ENCODE assay signal across 1 cellular context in the genomic region with DNA sequence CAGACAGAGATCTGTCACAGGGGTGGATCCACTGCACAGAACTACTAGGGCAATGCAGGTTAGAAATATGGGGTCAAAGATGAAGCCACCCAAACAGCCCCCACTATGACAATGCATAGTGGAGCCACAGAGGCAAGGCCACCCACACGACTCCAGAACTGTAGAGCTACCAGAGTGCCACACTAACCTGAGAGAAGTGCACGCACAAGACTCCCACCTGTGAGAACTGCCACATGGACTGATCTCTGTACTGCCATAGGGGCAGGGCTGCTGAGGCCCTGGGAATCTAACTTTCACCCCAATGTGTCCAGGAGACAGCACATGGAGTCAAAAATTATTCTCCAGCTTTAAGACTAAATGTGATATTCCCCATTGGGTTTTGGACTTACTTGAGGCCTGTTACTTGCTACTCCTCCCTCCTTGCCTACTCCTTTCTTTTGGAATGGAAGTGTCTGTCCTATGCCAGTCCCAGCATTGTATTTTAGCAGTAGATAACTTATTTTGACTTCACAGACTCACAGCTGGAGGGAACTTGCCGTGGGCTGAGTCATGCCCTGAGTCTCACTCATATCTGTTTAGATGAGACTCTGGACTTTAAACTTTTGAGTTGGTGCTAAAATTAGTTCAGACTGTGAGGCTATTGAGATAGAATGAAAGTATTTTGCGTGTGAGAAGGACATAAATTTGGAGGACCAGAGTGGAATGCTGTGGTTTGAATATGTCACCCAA.
TF ChIP-seq lines count a peak whose summit lies in the region.

No MANE protein-coding gene starts in this region.

TF ChIP-seq in K562, 482 proteins besides CTCF, POLR2A, EP300 and RAD21 (continued from another document and continues in another):
- TF ChIP-seq, protein P1, sequence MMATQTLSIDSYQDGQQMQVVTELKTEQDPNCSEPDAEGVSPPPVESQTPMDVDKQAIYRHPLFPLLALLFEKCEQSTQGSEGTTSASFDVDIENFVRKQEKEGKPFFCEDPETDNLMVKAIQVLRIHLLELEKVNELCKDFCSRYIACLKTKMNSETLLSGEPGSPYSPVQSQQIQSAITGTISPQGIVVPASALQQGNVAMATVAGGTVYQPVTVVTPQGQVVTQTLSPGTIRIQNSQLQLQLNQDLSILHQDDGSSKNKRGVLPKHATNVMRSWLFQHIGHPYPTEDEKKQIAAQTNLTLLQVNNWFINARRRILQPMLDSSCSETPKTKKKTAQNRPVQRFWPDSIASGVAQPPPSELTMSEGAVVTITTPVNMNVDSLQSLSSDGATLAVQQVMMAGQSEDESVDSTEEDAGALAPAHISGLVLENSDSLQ (IDR thresholded peaks at IDR 0.05): no peak; the same call in 1 of the 2 replicates
- TF ChIP-seq ZFPM2 (CRISPR knock-in tag; IDR thresholded peaks at IDR 0.05) (no peak), PCBP2 (IDR thresholded peaks at IDR 0.05; ENCODE audit: low read depth, low read length, poor library complexity, severe bottlenecking) (no peak), ZNF583 (CRISPR knock-in tag; IDR thresholded peaks at IDR 0.05) (no peak), ZNF584 (CRISPR knock-in tag; IDR thresholded peaks at IDR 0.05; ENCODE audit: low read depth) (peak; percentile 79; the same call in 1 of the 2 replicates), DLX4 (CRISPR knock-in tag; IDR thresholded peaks at IDR 0.05) (no peak), ELF1 (tag; IDR thresholded peaks at IDR 0.05) (no peak), ETV1 (tag; conservative IDR thresholded peaks at IDR 0.05; ENCODE audit: low read depth) (no peak), MAX (CRISPR knock-in tag; IDR thresholded peaks at IDR 0.05) (no peak), ZNF436 (CRISPR knock-in tag; IDR thresholded peaks at IDR 0.05) (no peak), ZEB2 (IDR thresholded peaks at IDR 0.05) (no peak), JUNB (CRISPR knock-in tag; conservative IDR thresholded peaks at IDR 0.05) (no peak), TCF3 (CRISPR knock-in tag; IDR thresholded peaks at IDR 0.05) (peak; percentile 78), FOXA3 (CRISPR knock-in tag; conservative IDR thresholded peaks at IDR 0.05 in 1 of 2, IDR thresholded peaks at IDR 0.05 in 1 of 2) (no peak), ZNF830 (CRISPR knock-in tag; IDR thresholded peaks at IDR 0.05) (no peak), ELK3 (CRISPR knock-in tag; IDR thresholded peaks at IDR 0.05) (no peak), ZBTB8A (IDR thresholded peaks at IDR 0.05; ENCODE audit: partially characterized antibody) (no peak), SIN3B (IDR thresholded peaks at IDR 0.05; ENCODE audit: low read depth) (no peak), KLF16 (IDR thresholded peaks at IDR 0.05) (peak; percentile 77), NFIX (CRISPR knock-in tag; IDR thresholded peaks at IDR 0.05; ENCODE audit: low read depth) (no peak), SMAD1 (IDR thresholded peaks at IDR 0.05; ENCODE audit: low read depth, low read length, partially characterized antibody) (no peak), ZNF551 (CRISPR knock-in tag; IDR thresholded peaks at IDR 0.05) (no peak), ZBTB1 (CRISPR knock-in tag; IDR thresholded peaks at IDR 0.05; ENCODE audit: borderline replicate concordance, low read depth) (no peak), ZNF212 (CRISPR knock-in tag; IDR thresholded peaks at IDR 0.05) (no peak), POLR2H (tag; IDR thresholded peaks at IDR 0.05; ENCODE audit: low read depth) (no peak), PRPF4 (IDR thresholded peaks at IDR 0.05; ENCODE audit: insufficient read depth, low read depth, low read length, poor library complexity, severe bottlenecking) (no peak), ZNF146 (CRISPR knock-in tag; IDR thresholded peaks at IDR 0.05; ENCODE audit: unreplicated experiment) (no peak), NR0B1 (IDR thresholded peaks at IDR 0.05; ENCODE audit: partially characterized antibody) (no peak), ZNF668 (CRISPR knock-in tag; IDR thresholded peaks at IDR 0.05) (no peak), RBM34 (IDR thresholded peaks at IDR 0.05; ENCODE audit: borderline replicate concordance, insufficient read depth, low read length) (no peak)
- TF ChIP-seq, protein P2, sequence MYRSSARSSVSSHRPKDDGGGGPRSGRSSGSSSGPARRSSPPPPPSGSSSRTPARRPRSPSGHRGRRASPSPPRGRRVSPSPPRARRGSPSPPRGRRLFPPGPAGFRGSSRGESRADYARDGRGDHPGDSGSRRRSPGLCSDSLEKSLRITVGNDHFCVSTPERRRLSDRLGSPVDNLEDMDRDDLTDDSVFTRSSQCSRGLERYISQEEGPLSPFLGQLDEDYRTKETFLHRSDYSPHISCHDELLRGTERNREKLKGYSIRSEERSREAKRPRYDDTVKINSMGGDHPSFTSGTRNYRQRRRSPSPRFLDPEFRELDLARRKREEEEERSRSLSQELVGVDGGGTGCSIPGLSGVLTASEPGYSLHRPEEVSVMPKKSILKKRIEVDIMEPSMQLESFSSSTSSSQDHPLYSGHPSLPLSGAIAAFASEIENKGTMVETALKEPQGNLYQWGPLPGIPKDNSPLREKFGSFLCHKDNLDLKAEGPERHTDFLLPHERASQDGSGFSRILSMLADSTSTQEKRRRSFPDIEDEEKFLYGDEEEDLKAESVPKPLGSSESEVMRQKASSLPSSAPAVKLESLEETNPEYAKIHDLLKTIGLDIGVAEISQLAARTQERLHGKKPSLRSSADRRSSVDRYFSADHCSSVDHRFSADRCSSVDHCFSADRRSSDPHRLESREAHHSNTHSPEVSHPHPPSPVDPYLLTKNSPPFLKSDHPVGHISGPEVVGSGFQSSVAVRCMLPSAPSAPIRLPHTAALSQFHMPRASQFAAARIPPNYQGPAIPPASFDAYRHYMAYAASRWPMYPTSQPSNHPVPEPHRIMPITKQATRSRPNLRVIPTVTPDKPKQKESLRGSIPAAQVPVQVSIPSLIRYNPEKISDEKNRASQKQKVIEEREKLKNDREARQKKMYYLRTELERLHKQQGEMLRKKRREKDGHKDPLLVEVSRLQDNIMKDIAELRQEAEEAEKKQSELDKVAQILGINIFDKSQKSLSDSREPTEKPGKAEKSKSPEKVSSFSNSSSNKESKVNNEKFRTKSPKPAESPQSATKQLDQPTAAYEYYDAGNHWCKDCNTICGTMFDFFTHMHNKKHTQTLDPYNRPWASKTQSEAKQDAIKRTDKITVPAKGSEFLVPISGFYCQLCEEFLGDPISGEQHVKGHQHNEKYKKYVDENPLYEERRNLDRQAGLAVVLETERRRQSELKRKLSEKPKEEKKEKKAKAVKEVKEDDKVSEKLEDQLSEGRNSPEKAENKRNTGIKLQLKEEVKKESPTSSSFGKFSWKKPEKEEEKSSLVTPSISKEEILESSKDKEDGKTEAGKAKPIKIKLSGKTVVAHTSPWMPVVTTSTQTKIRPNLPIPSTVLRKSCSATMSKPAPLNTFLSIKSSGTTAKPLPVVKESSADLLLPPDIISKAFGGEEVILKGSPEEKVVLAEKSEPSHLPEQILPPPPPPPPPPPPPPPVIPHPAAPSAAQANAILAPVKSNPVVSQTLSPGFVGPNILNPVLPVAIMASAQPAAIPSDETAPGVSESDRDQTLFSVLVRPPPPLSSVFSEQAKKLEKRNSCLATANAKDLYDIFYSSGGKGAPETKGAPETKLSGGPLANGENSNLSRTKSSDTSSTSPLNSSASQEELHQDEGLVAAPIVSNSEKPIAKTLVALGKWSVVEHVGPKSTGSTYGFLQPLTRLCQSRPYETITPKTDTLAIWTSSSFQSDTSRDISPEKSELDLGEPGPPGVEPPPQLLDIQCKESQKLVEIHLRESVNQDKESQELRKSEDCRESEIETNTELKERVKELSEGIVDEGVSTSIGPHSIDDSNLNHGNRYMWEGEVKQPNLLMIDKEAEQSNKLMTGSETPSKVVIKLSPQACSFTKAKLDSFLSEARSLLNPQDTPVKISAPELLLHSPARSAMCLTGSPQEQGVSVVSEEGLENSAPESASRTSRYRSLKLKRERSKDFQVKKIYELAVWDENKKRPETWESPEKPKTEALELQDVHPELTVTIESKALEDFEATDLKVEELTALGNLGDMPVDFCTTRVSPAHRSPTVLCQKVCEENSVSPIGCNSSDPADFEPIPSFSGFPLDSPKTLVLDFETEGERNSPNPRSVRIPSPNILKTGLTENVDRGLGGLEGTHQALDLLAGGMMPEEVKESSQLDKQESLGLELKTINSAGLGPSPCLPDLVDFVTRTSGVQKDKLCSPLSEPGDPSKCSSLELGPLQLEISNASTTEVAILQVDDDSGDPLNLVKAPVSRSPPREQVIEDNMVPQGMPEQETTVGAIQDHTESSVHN (IDR thresholded peaks at IDR 0.05; ENCODE audit: borderline replicate concordance in 1 of 2, low read depth in 1 of 2): no peak
- TF ChIP-seq, protein P3, sequence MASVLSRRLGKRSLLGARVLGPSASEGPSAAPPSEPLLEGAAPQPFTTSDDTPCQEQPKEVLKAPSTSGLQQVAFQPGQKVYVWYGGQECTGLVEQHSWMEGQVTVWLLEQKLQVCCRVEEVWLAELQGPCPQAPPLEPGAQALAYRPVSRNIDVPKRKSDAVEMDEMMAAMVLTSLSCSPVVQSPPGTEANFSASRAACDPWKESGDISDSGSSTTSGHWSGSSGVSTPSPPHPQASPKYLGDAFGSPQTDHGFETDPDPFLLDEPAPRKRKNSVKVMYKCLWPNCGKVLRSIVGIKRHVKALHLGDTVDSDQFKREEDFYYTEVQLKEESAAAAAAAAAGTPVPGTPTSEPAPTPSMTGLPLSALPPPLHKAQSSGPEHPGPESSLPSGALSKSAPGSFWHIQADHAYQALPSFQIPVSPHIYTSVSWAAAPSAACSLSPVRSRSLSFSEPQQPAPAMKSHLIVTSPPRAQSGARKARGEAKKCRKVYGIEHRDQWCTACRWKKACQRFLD (CRISPR knock-in tag; IDR thresholded peaks at IDR 0.05): no peak; the same call in none of the 2 replicates
- TF ChIP-seq, protein P4, sequence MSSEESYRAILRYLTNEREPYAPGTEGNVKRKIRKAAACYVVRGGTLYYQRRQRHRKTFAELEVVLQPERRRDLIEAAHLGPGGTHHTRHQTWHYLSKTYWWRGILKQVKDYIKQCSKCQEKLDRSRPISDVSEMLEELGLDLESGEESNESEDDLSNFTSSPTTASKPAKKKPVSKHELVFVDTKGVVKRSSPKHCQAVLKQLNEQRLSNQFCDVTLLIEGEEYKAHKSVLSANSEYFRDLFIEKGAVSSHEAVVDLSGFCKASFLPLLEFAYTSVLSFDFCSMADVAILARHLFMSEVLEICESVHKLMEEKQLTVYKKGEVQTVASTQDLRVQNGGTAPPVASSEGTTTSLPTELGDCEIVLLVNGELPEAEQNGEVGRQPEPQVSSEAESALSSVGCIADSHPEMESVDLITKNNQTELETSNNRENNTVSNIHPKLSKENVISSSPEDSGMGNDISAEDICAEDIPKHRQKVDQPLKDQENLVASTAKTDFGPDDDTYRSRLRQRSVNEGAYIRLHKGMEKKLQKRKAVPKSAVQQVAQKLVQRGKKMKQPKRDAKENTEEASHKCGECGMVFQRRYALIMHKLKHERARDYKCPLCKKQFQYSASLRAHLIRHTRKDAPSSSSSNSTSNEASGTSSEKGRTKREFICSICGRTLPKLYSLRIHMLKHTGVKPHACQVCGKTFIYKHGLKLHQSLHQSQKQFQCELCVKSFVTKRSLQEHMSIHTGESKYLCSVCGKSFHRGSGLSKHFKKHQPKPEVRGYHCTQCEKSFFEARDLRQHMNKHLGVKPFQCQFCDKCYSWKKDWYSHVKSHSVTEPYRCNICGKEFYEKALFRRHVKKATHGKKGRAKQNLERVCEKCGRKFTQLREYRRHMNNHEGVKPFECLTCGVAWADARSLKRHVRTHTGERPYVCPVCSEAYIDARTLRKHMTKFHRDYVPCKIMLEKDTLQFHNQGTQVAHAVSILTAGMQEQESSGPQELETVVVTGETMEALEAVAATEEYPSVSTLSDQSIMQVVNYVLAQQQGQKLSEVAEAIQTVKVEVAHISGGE (CRISPR knock-in tag; IDR thresholded peaks at IDR 0.05): 0 out of 6 replicates have a peak, but pooled peaks of 1 of the 3 experiments have one; percentile 40
- TF ChIP-seq, protein P5, sequence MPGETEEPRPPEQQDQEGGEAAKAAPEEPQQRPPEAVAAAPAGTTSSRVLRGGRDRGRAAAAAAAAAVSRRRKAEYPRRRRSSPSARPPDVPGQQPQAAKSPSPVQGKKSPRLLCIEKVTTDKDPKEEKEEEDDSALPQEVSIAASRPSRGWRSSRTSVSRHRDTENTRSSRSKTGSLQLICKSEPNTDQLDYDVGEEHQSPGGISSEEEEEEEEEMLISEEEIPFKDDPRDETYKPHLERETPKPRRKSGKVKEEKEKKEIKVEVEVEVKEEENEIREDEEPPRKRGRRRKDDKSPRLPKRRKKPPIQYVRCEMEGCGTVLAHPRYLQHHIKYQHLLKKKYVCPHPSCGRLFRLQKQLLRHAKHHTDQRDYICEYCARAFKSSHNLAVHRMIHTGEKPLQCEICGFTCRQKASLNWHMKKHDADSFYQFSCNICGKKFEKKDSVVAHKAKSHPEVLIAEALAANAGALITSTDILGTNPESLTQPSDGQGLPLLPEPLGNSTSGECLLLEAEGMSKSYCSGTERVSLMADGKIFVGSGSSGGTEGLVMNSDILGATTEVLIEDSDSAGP (CRISPR knock-in tag; IDR thresholded peaks at IDR 0.05): no peak
